ENCODE assay signal across 9 cellular contexts in genomic region chr5:95818181-95819147, GRCh38. TPM values are rescaled to one million over a fixed set of nuclear protein-coding genes. Genes with fewer than 3 reads are reported as not detected.
A peak's percentile ranks its signal among the peaks of the same experiment; 100 is the strongest.
DNase-seq lines count a peak whose midpoint lies in the region; ATAC-seq, FAIRE-seq and TF ChIP-seq lines count a peak whose summit lies in the region.
"Had no signal": no experiment of that assay in that cellular context is flagged by ENCODE, and none has a peak within 500 bp of the region (broad histone marks: within the 10 kb centered on the region; RNA-seq: fewer than 3 reads in every experiment).

No MANE protein-coding gene starts in this region.

- peak; percentile 100 for DNase-seq in SKM-1 treated with dmso at 0.1 percent for 144 hours (lab: John Stamatoyannopoulos, UW; ENCODE audit: unreplicated experiment)
- DNase-seq in skeletal muscle cell (ENCODE audit: low read depth) = no peak
- DNase-seq in H54 (ENCODE audit: insufficient read length, low spot score) = no peak
- DNase-seq in NCI-H2081 treated with DMSO at 0.1 percent for 48 hours (lab: John Stamatoyannopoulos, UW) = no peak

- no peaks in the 10 kb centered on the region for H3K9me3 ChIP-seq in gastroesophageal sphincter

- H3K36me3 ChIP-seq in gastroesophageal sphincter = peaks cover 0 to 35% of the 10 kb centered on the region in 2 donors

- 80 to 84% methylated on average over 11 to 14 of the region's 14 CpGs for WGBS in gastroesophageal sphincter (ENCODE audit: low coverage in 1 of 2), 2 donors

- ATAC-seq in GM18868 (IDR thresholded peaks at IDR 0.05; ENCODE audit: unreplicated experiment) = peak; percentile 31
- ATAC-seq in gastroesophageal sphincter = no peak
- no peak for ATAC-seq in GM21367 (IDR thresholded peaks at IDR 0.05; ENCODE audit: unreplicated experiment)
- no peak for ATAC-seq in HG02588 (IDR thresholded peaks at IDR 0.05; ENCODE audit: unreplicated experiment)

- TF ChIP-seq POLR2A in gastroesophageal sphincter (IDR thresholded peaks at IDR 0.05) (no peak), H54 (IDR thresholded peaks at IDR 0.05; ENCODE audit: low read depth, low read length) (no peak)

- peak overlapping the region in 1 of 2 donors; percentile 24 for H3K4me3 ChIP-seq in gastroesophageal sphincter
- peak overlapping the region; percentile 12 for H3K4me3 ChIP-seq in skeletal muscle cell (ENCODE audit: low read depth, low read length)
- H3K4me3 ChIP-seq: cardiac muscle cell had no signal

- H3K4me1 ChIP-seq in gastroesophageal sphincter = peaks cover 0 to 64% (median 10%) of the 10 kb centered on the region in 3 donors

- peak overlapping the region in 3 of 4 donors; percentile 11 to 40 (median 38) for H3K27ac ChIP-seq in gastroesophageal sphincter

- TF ChIP-seq EP300 in gastroesophageal sphincter (IDR thresholded peaks at IDR 0.05) = no peak

- no peak for FAIRE-seq in H54 (lab: Jason Lieb, UNC)

- no peak for TF ChIP-seq CTCF in gastroesophageal sphincter (IDR thresholded peaks at IDR 0.05)

- no peaks in the 10 kb centered on the region for H3K27me3 ChIP-seq in gastroesophageal sphincter
- H3K27me3 ChIP-seq: cardiac muscle cell had no signal

RNA-seq across cellular contexts. Expression of gene GLRX, which starts 4.1 kb away (rescaled TPM):
- 10 to 100 TPM; 20.2 to 65.3 (median 41.3) TPM for total RNA-seq in gastroesophageal sphincter
